8 cellular contexts compared by ENCODE assay signal in the genomic region with DNA sequence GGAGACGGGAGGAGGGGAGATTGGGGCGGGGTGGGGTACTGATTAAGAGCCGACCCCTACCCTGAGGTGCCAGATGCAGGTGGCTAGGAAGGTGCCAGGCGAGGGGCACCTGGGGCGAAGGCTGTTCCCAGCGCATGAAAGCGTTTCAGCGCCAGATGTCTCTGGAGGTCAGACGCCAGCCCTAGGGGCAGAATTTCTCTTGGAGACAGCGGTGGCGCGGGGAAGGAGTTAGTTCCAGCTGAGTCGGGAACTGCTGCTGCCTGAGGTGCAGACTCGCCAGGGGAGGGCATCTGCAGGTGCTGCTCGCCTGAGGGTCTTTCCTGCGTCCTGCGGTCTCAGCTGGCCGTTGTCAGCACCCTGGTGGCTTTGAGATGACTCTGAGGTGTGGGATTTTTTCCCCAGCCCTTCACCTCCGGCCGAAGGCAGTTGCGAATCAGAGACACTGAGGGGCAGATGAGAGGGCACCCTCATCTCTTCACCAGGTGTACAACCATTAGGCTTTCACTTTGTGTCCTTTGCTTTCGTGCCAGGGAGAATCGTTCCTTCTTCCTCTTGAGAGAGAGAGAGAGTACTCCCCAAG. TPM values are rescaled to one million over a fixed set of nuclear protein-coding genes. Genes with fewer than 3 reads are reported as not detected.
DNase-seq lines count a peak whose midpoint lies in the region; ATAC-seq and TF ChIP-seq lines count a peak whose summit lies in the region.

No MANE protein-coding gene starts in this region.

- TF ChIP-seq CTCF in GM12865 (IDR thresholded peaks at IDR 0.05; ENCODE audit: insufficient read depth, low read depth, low read length, missing control alignments) (no peak), Panc1 (IDR thresholded peaks at IDR 0.05) (no peak), ascending aorta (IDR thresholded peaks at IDR 0.05) (no peak)

- no TSS peak for BruUV-seq in Panc1 (replicated peaks; lab: Mats Ljungman, UMichigan)

- in situ Hi-C loops in Panc1 (cut with HindIII; ENCODE audit: low pct_unique_long_range_greater_than_20kb, low sequenced_read_pairs): no loop called here

- DNase-seq in GM12865 (ENCODE audit: low read depth) (peak; percentile 45), Panc1 (ENCODE audit: low read depth, low spot score) (no peak), ascending aorta (ENCODE audit: low spot score in 2 of 2) (peak in 1 of 2 donors; percentile 68), iPS DF 6.9 (ENCODE audit: low read depth, low spot score) (no peak), skeletal muscle cell (ENCODE audit: low read depth) (no peak)

- no peaks in the 10 kb centered on the region; the same call in 1 of the 2 replicates for H3K36me3 ChIP-seq in Panc1 (ENCODE audit: control insufficient read depth, insufficient read depth, low read length)
- H3K36me3 ChIP-seq in ascending aorta: no peaks in the 10 kb centered on the region
- no peaks in the 10 kb centered on the region for H3K36me3 ChIP-seq in iPS DF 6.9 (ENCODE audit: control insufficient read depth, insufficient read depth, low read length)

- CTCF ChIA-PET in Panc1 (lab: Charles Lee): no interaction called here

- POLR2A ChIA-PET in Panc1 (lab: Charles Lee): no interaction called here

- ATAC-seq in HG03175 (IDR thresholded peaks at IDR 0.05; ENCODE audit: unreplicated experiment) (peak; percentile 23), Panc1 (peak; percentile 75), HG03378 (IDR thresholded peaks at IDR 0.05; ENCODE audit: unreplicated experiment) (no peak), HG03280 (IDR thresholded peaks at IDR 0.05; ENCODE audit: unreplicated experiment) (no peak)

- WGBS in iPS DF 6.9 (ENCODE audit: insufficient coverage, insufficient read length): no CpG with 5 or more reads among the region's 23 CpGs

- intact Hi-C loops in Panc1 (cut with micrococcal nuclease; ENCODE audit: unreplicated experiment): loop anchor here (10.0 kb wide), 1 partner anchor 67 kb away; no protein-coding TSS in a partner anchor
- intact Hi-C loops in ascending aorta (cut with DNase I): loop anchor here (1.0 to 5.0 kb wide), 3 partner anchors 30 to 69 kb away; partner anchors contain the start of gene POGZ

- peaks cover 33% of the 10 kb centered on the region for H3K4me1 ChIP-seq in Panc1 (ENCODE audit: control insufficient read depth, insufficient read depth, low read length)
- H3K4me1 ChIP-seq in ascending aorta: peaks cover 0 to 13% of the 10 kb centered on the region in 2 donors
- H3K4me1 ChIP-seq in iPS DF 6.9 (ENCODE audit: control insufficient read depth, insufficient read depth, low read length): peaks cover 12% of the 10 kb centered on the region

- peak overlapping the region; percentile 88 for H3K4me3 ChIP-seq in GM12865 (ENCODE audit: low read depth, low read length)
- peak overlapping the region; percentile 50 to 80 for H3K4me3 ChIP-seq in Panc1 (ENCODE audit: low read depth in 2 of 2, low read length in 2 of 2)
- H3K4me3 ChIP-seq in ascending aorta: peak overlapping the region; percentile 68 to 78
- H3K4me3 ChIP-seq in iPS DF 6.9 (ENCODE audit: low read length): peak overlapping the region; percentile 75
- peak overlapping the region; percentile 49 for H3K4me3 ChIP-seq in skeletal muscle cell (ENCODE audit: low read depth, low read length)

- H3K27ac ChIP-seq in Panc1 (ENCODE audit: low read length) (peak overlapping the region; percentile 8), ascending aorta (peak overlapping the region; percentile 68 to 69), iPS DF 6.9 (ENCODE audit: low read length) (no peak overlapping the region)

- H3K27me3 ChIP-seq in Panc1 (ENCODE audit: control insufficient read depth, insufficient read depth, low read length) (no peaks in the 10 kb centered on the region), ascending aorta (no peaks in the 10 kb centered on the region), iPS DF 6.9 (ENCODE audit: control insufficient read depth, insufficient read depth, low read length) (no peaks in the 10 kb centered on the region)

- H3K9me3 ChIP-seq in Panc1 (ENCODE audit: control insufficient read depth, insufficient read depth, low read depth, low read length) (no peaks in the 10 kb centered on the region), ascending aorta (no peaks in the 10 kb centered on the region), iPS DF 6.9 (ENCODE audit: control insufficient read depth, insufficient read depth, low read length) (no peaks in the 10 kb centered on the region)

RNA-seq across cellular contexts. Expression of gene CGN, which starts 0.5 kb away (rescaled TPM):
- total RNA-seq in Panc1 (2021; ENCODE audit: unreplicated experiment) (10.2 TPM), ascending aorta (not detected)
- polyA plus RNA-seq in Panc1 (2012; ENCODE audit: insufficient read length): 7.4 TPM

RNA-seq across cellular contexts. Expression of gene TUFT1, which starts 28.4 kb away (rescaled TPM):
- total RNA-seq in Panc1 (2021; ENCODE audit: unreplicated experiment): 66.4 TPM
- polyA plus RNA-seq in Panc1 (2012; ENCODE audit: insufficient read length): 68.5 TPM
- 2.3 TPM for total RNA-seq in ascending aorta

RNA-seq across cellular contexts. Expression of gene POGZ, which starts 52.4 kb away (rescaled TPM):
- 76.0 TPM for total RNA-seq in Panc1 (2021; ENCODE audit: unreplicated experiment)
- polyA plus RNA-seq in Panc1 (2012; ENCODE audit: insufficient read length): 29.3 TPM
- total RNA-seq in ascending aorta: 18.1 TPM

Comparison
In these comparisons a context has a peak if more than half of its experiments do, and no peak if none do; other contexts are left out.
1. ATAC-seq: peak in HG03175 (single experiment) and Panc1 (single experiment); none in HG03378 (single experiment) and HG03280 (single experiment).
2. RNA of gene CGN, which starts 0.5 kb away (total RNA-seq): 10.2 TPM in Panc1 (single experiment); not detected in ascending aorta (single experiment); every median in the first group is over 10 times any median in the second.
3. RNA of gene TUFT1, which starts 28.4 kb away (total RNA-seq): 66.4 TPM in Panc1 (single experiment); 2.3 TPM in ascending aorta (single experiment); every median in the first group is over 10 times any median in the second.
4. Peak in every context shown above with its lines, with median percentiles within 50 percentile points of each other: H3K4me3 ChIP-seq.